ENCODE assay signal across 10 cellular contexts in genomic region chrX:48834383-48834709, GRCh38. TPM values are rescaled to one million over a fixed set of nuclear protein-coding genes. Genes with fewer than 3 reads are reported as not detected.
DNase-seq lines count a peak whose midpoint lies in the region; ATAC-seq and TF ChIP-seq lines count a peak whose summit lies in the region.
"Had no signal": no experiment of that assay in that cellular context is flagged by ENCODE, and none has a peak within 500 bp of the region (broad histone marks: within the 10 kb centered on the region; RNA-seq: fewer than 3 reads in every experiment).

No MANE protein-coding gene starts in this region.

- peaks cover 14 to 21% (median 18%) of the 10 kb centered on the region in 3 donors for H3K4me1 Mint-ChIP-seq in CD8-positive, alpha-beta memory T cell
- peaks cover 10% of the 10 kb centered on the region for H3K4me1 Mint-ChIP-seq in activated T-helper 2 cell treated with anti-CD3 and anti-CD28 coated beads, Interferon-gamma antibody, Interleukin-2, Interleukin-4, amounts not matched to agents 10 μg/mL and 5 μg/mL and 100 μg/mL, durations not matched to agents 14 hours and 24 hours and 36 hours (ENCODE audit: low read depth)
- peaks cover 11 to 13% (median 12%) of the 10 kb centered on the region in 3 donors for H3K4me1 Mint-ChIP-seq in naive B cell

- TF ChIP-seq EP300 in tibial nerve (IDR thresholded peaks at IDR 0.05), result no peak

- no peaks in the 10 kb centered on the region for H3K9me3 Mint-ChIP-seq in CD8-positive, alpha-beta memory T cell
- no peaks in the 10 kb centered on the region for H3K9me3 Mint-ChIP-seq in activated T-helper 2 cell treated with anti-CD3 and anti-CD28 coated beads, Interferon-gamma antibody, Interleukin-2, Interleukin-4, amounts not matched to agents 10 μg/mL and 5 μg/mL and 100 μg/mL, durations not matched to agents 14 hours and 24 hours and 36 hours
- H3K9me3 Mint-ChIP-seq in naive B cell, result peaks cover 0 to 6% (median 0%) of the 10 kb centered on the region in 7 donors

- H3K4me1 ChIP-seq in CD8-positive, alpha-beta memory T cell (ENCODE audit: insufficient read depth, low read length), result peaks cover 6% of the 10 kb centered on the region
- peaks cover 0 to 15% (median 2%) of the 10 kb centered on the region in 4 donors for H3K4me1 ChIP-seq in tibial nerve

- intact Hi-C loops in activated T-helper 2 cell treated with anti-CD3 and anti-CD28 coated beads, Interferon-gamma antibody, Interleukin-2, Interleukin-4, amounts not matched to agents 10 μg/mL and 5 μg/mL and 100 μg/mL, durations not matched to agents 14 hours and 24 hours and 36 hours (cut with micrococcal nuclease), result no loop called here

- TF ChIP-seq POLR2A in tibial nerve (IDR thresholded peaks at IDR 0.05), result no peak

- no peaks in the 10 kb centered on the region for H3K9me3 ChIP-seq in CD8-positive, alpha-beta memory T cell (ENCODE audit: low read length)
- no peaks in the 10 kb centered on the region for H3K9me3 ChIP-seq in tibial nerve

- DNase-seq in CD8-positive, alpha-beta memory T cell, result no peak
- peak; percentile 3 for DNase-seq in M059J (ENCODE audit: low read depth)
- DNase-seq in activated T-helper 2 cell treated with anti-CD3 and anti-CD28 coated beads, Interferon-gamma antibody, Interleukin-2, Interleukin-4, amounts not matched to agents 10 μg/mL and 5 μg/mL and 100 μg/mL, durations not matched to agents 14 hours and 24 hours and 36 hours (ENCODE audit: low spot score), result no peak
- DNase-seq in naive B cell, result no peak
- no peak for DNase-seq in tibial nerve (ENCODE audit: low spot score in 2 of 2)
- DNase-seq in stimulated activated CD4-positive, alpha-beta T cell treated with anti-CD3 and anti-CD28 coated beads, Interleukin-4, amount 100 ng/mL, for 4 hours, result no peak
- no peak for DNase-seq in NCI-H1436 (lab: John Stamatoyannopoulos, UW)
- DNase-seq in OCI-M2 (lab: John Stamatoyannopoulos, UW; ENCODE audit: unreplicated experiment), result no peak
- DNase-seq: GDM1 had no signal

- TF ChIP-seq CTCF in tibial nerve (IDR thresholded peaks at IDR 0.05), result no peak

- H3K27ac Mint-ChIP-seq in CD8-positive, alpha-beta memory T cell, result peak overlapping the region in 2 of 8 donors; percentile 51 to 75
- no peak overlapping the region for H3K27ac Mint-ChIP-seq in activated T-helper 2 cell treated with anti-CD3 and anti-CD28 coated beads, Interferon-gamma antibody, Interleukin-2, Interleukin-4, amounts not matched to agents 10 μg/mL and 5 μg/mL and 100 μg/mL, durations not matched to agents 14 hours and 24 hours and 36 hours
- peak overlapping the region in 1 of 6 donors; percentile 70 for H3K27ac Mint-ChIP-seq in naive B cell

- H3K4me3 ChIP-seq in CD8-positive, alpha-beta memory T cell (ENCODE audit: low read length), result peak overlapping the region; percentile 45
- H3K4me3 ChIP-seq in tibial nerve, result no peak overlapping the region

- no peak for ATAC-seq in naive B cell (ENCODE audit: low read depth in 2 of 2)

- no peaks in the 10 kb centered on the region for H3K36me3 ChIP-seq in CD8-positive, alpha-beta memory T cell (ENCODE audit: insufficient read depth, low read length)
- H3K36me3 ChIP-seq in tibial nerve, result no peaks in the 10 kb centered on the region

- H3K36me3 Mint-ChIP-seq in CD8-positive, alpha-beta memory T cell, result no peaks in the 10 kb centered on the region
- no peaks in the 10 kb centered on the region for H3K36me3 Mint-ChIP-seq in activated T-helper 2 cell treated with anti-CD3 and anti-CD28 coated beads, Interferon-gamma antibody, Interleukin-2, Interleukin-4, amounts not matched to agents 10 μg/mL and 5 μg/mL and 100 μg/mL, durations not matched to agents 14 hours and 24 hours and 36 hours (ENCODE audit: low read depth)
- no peaks in the 10 kb centered on the region for H3K36me3 Mint-ChIP-seq in naive B cell

- WGBS in tibial nerve, 2 donors, result 52% methylated on average over 7 of the region's 7 CpGs; no CpG with 5 or more reads in 1 of the 2 donors

- CTCF ChIA-PET in CD8-positive, alpha-beta memory T cell (lab: Charles Lee), result interaction anchor here (1.0 kb wide), 1 partner anchor 186 kb away, joined by 3 read pairs; no protein-coding TSS in a partner anchor

- H3K27me3 ChIP-seq in CD8-positive, alpha-beta memory T cell (ENCODE audit: insufficient read depth, low read length, poor library complexity, severe bottlenecking), result no peaks in the 10 kb centered on the region
- peaks cover 0 to 53% of the 10 kb centered on the region in 2 donors for H3K27me3 ChIP-seq in tibial nerve

- POLR2A ChIA-PET in CD8-positive, alpha-beta memory T cell (lab: Charles Lee), result no interaction called here

- H3K4me3 Mint-ChIP-seq in CD8-positive, alpha-beta memory T cell, result peak overlapping the region; percentile 76 to 92 (median 86)
- H3K4me3 Mint-ChIP-seq in activated T-helper 2 cell treated with anti-CD3 and anti-CD28 coated beads, Interferon-gamma antibody, Interleukin-2, Interleukin-4, amounts not matched to agents 10 μg/mL and 5 μg/mL and 100 μg/mL, durations not matched to agents 14 hours and 24 hours and 36 hours (ENCODE audit: low read depth), result peak overlapping the region; percentile 69
- peak overlapping the region; percentile 1 to 77 (median 64) for H3K4me3 Mint-ChIP-seq in naive B cell

- H3K27me3 Mint-ChIP-seq in CD8-positive, alpha-beta memory T cell, result peaks cover 30 to 35% of the 10 kb centered on the region in 2 donors
- peaks cover 50% of the 10 kb centered on the region for H3K27me3 Mint-ChIP-seq in activated T-helper 2 cell treated with anti-CD3 and anti-CD28 coated beads, Interferon-gamma antibody, Interleukin-2, Interleukin-4, amounts not matched to agents 10 μg/mL and 5 μg/mL and 100 μg/mL, durations not matched to agents 14 hours and 24 hours and 36 hours (ENCODE audit: low read depth)
- H3K27me3 Mint-ChIP-seq in naive B cell, result peaks cover 40 to 56% (median 43%) of the 10 kb centered on the region in 3 donors

- H3K27ac ChIP-seq in CD8-positive, alpha-beta memory T cell (ENCODE audit: low read depth, low read length), result no peak overlapping the region
- H3K27ac ChIP-seq in tibial nerve, result no peak overlapping the region

RNA-seq across cellular contexts. Expression of gene PCSK1N, which starts 1.1 kb away (rescaled TPM):
- total RNA-seq in CD8-positive, alpha-beta memory T cell, result 1 to 10 TPM; 2.3 to 3.2 TPM
- 11.1 TPM for polyA plus RNA-seq in CD8-positive, alpha-beta memory T cell
- 4.1 and 9.0 TPM in 2 replicates for total RNA-seq in M059J (2014; rRNA removed; shearing (Covaris generic))
- total RNA-seq in activated T-helper 2 cell treated with anti-CD3 and anti-CD28 coated beads, Interferon-gamma antibody, Interleukin-2, Interleukin-4, amounts not matched to agents 10 μg/mL and 5 μg/mL and 100 μg/mL, durations not matched to agents 14 hours and 24 hours and 36 hours, result 0.18 and 0.23 TPM in 2 replicates
- under 1 TPM in 1 of 6 donors, not detected in 5; 0.57 TPM for polyA plus RNA-seq in naive B cell (ENCODE audit: low read depth in 6 of 6)
- 10 to 100 TPM in 1 of 4 donors, 1 to 10 TPM in 3; 5.0 to 21.8 (median 7.3) TPM for total RNA-seq in tibial nerve

RNA-seq across cellular contexts. Expression of gene ERAS, which starts 8.0 kb away (rescaled TPM):
- under 1 TPM in 1 of 2 experiments, not detected in 1; 0.18 TPM for total RNA-seq in CD8-positive, alpha-beta memory T cell
- polyA plus RNA-seq in CD8-positive, alpha-beta memory T cell, result not detected
- not detected in 2 replicates for total RNA-seq in M059J (2014; rRNA removed; shearing (Covaris generic))
- total RNA-seq in activated T-helper 2 cell treated with anti-CD3 and anti-CD28 coated beads, Interferon-gamma antibody, Interleukin-2, Interleukin-4, amounts not matched to agents 10 μg/mL and 5 μg/mL and 100 μg/mL, durations not matched to agents 14 hours and 24 hours and 36 hours, result not detected in 2 replicates
- under 1 TPM in 2 of 6 donors, not detected in 4; 0.51 to 0.92 TPM for polyA plus RNA-seq in naive B cell (ENCODE audit: low read depth in 6 of 6)
- not detected for total RNA-seq in tibial nerve
- total RNA-seq: mononuclear cell had no signal

RNA-seq across cellular contexts. Expression of gene HDAC6, which starts 32.5 kb away (rescaled TPM):
- 10 to 100 TPM; 53.5 to 65.0 TPM for total RNA-seq in CD8-positive, alpha-beta memory T cell
- polyA plus RNA-seq in CD8-positive, alpha-beta memory T cell, result 25.7 TPM
- total RNA-seq in M059J (2014; rRNA removed; shearing (Covaris generic)), result 44.8 and 50.7 TPM in 2 replicates
- 73.9 and 77.7 TPM in 2 replicates for total RNA-seq in activated T-helper 2 cell treated with anti-CD3 and anti-CD28 coated beads, Interferon-gamma antibody, Interleukin-2, Interleukin-4, amounts not matched to agents 10 μg/mL and 5 μg/mL and 100 μg/mL, durations not matched to agents 14 hours and 24 hours and 36 hours
- 10 to 100 TPM; 11.9 to 26.6 (median 21.2) TPM for polyA plus RNA-seq in naive B cell (ENCODE audit: low read depth in 6 of 6)
- total RNA-seq in tibial nerve, result 100 to 1,000 TPM; 101 to 160 (median 120) TPM

RNA-seq across cellular contexts. Expression of gene GATA1, which starts 48.0 kb away (rescaled TPM):
- not detected for total RNA-seq in CD8-positive, alpha-beta memory T cell
- polyA plus RNA-seq in CD8-positive, alpha-beta memory T cell, result not detected
- total RNA-seq in M059J (2014; rRNA removed; shearing (Covaris generic)), result not detected in 2 replicates
- not detected in 2 replicates for total RNA-seq in activated T-helper 2 cell treated with anti-CD3 and anti-CD28 coated beads, Interferon-gamma antibody, Interleukin-2, Interleukin-4, amounts not matched to agents 10 μg/mL and 5 μg/mL and 100 μg/mL, durations not matched to agents 14 hours and 24 hours and 36 hours
- polyA plus RNA-seq in naive B cell (ENCODE audit: low read depth in 6 of 6), result under 1 TPM in 2 of 6 donors, not detected in 4; 0.23 to 0.27 TPM
- under 1 TPM in 1 of 4 donors, not detected in 3; 0.90 TPM for total RNA-seq in tibial nerve
